Comparison of ENCODE assay signal across 18 cellular contexts in genomic region chr5:95988094-95988493, GRCh38.
"Had no signal": no experiment of that assay in that cellular context is flagged by ENCODE, and none has a peak within 500 bp of the region (broad histone marks: within the 10 kb centered on the region; RNA-seq: fewer than 3 reads in every experiment).

No MANE protein-coding gene starts in this region.

- DNase-seq: activated B cell treated with CpG ODN at 0.5 μM for 24 hours; activated CD4-positive, alpha-beta memory T cell treated with anti-CD3 and anti-CD28 coated beads, Interleukin-2, amount 10 ng/mL, durations not matched to agents 7 days and 5 days; activated CD4-positive, alpha-beta T cell treated with anti-CD3 and anti-CD28 coated beads for 48 hours; activated CD8-positive, alpha-beta memory T cell treated with anti-CD3 and anti-CD28 coated beads, Interleukin-2, amount 10 ng/mL, durations not matched to agents 7 days and 5 days; amniotic stem cell; erythroblast; foreskin melanocyte; left ventricle myocardium superior; mucosa of descending colon; naive B cell; ovary; spleen; stimulated activated naive B cell treated with anti-CD40 and anti-IgM and Interleukin-4, amounts not matched to agents 10 μg/mL and 1 μg/mL and 100 μg/mL, for 72 hours; SW 1271; T-helper 2 cell; thyroid gland had no signal

- H3K9me3 ChIP-seq: mucosa of descending colon, ovary, spleen, thyroid gland had no signal

- H3K4me3 ChIP-seq: mucosa of descending colon, ovary, spleen, thyroid gland had no signal

- H3K27me3 Mint-ChIP-seq: activated CD4-positive, alpha-beta memory T cell treated with anti-CD3 and anti-CD28 coated beads, Interleukin-2, amount 10 ng/mL, durations not matched to agents 7 days and 5 days; memory B cell; stimulated activated naive B cell treated with anti-CD40 and anti-IgM and Interleukin-4, amounts not matched to agents 10 μg/mL and 1 μg/mL and 100 μg/mL, for 72 hours had no signal

- H3K4me3 Mint-ChIP-seq: activated B cell treated with CpG ODN at 0.5 μM for 24 hours; activated CD4-positive, alpha-beta memory T cell treated with anti-CD3 and anti-CD28 coated beads, Interleukin-2, amount 10 ng/mL, durations not matched to agents 7 days and 5 days; activated CD8-positive, alpha-beta memory T cell treated with anti-CD3 and anti-CD28 coated beads, Interleukin-2, amount 10 ng/mL, durations not matched to agents 7 days and 5 days; activated naive CD8-positive, alpha-beta T cell; memory B cell; naive B cell; stimulated activated naive B cell treated with anti-CD40 and anti-IgM and Interleukin-4, amounts not matched to agents 10 μg/mL and 1 μg/mL and 100 μg/mL, for 72 hours had no signal

- H3K36me3 Mint-ChIP-seq: activated naive CD8-positive, alpha-beta T cell; memory B cell; naive B cell; stimulated activated naive B cell treated with anti-CD40 and anti-IgM and Interleukin-4, amounts not matched to agents 10 μg/mL and 1 μg/mL and 100 μg/mL, for 72 hours had no signal

- H3K4me1 ChIP-seq: spleen had no signal

- H3K4me1 Mint-ChIP-seq: activated B cell treated with CpG ODN at 0.5 μM for 24 hours; activated CD4-positive, alpha-beta memory T cell treated with anti-CD3 and anti-CD28 coated beads, Interleukin-2, amount 10 ng/mL, durations not matched to agents 7 days and 5 days; activated CD8-positive, alpha-beta memory T cell treated with anti-CD3 and anti-CD28 coated beads, Interleukin-2, amount 10 ng/mL, durations not matched to agents 7 days and 5 days; memory B cell; naive B cell; stimulated activated naive B cell treated with anti-CD40 and anti-IgM and Interleukin-4, amounts not matched to agents 10 μg/mL and 1 μg/mL and 100 μg/mL, for 72 hours had no signal

- H3K27ac Mint-ChIP-seq: activated B cell treated with CpG ODN at 0.5 μM for 24 hours; activated CD4-positive, alpha-beta memory T cell treated with anti-CD3 and anti-CD28 coated beads, Interleukin-2, amount 10 ng/mL, durations not matched to agents 7 days and 5 days; activated CD8-positive, alpha-beta memory T cell treated with anti-CD3 and anti-CD28 coated beads, Interleukin-2, amount 10 ng/mL, durations not matched to agents 7 days and 5 days; activated naive CD8-positive, alpha-beta T cell; memory B cell; stimulated activated naive B cell treated with anti-CD40 and anti-IgM and Interleukin-4, amounts not matched to agents 10 μg/mL and 1 μg/mL and 100 μg/mL, for 72 hours had no signal

- H3K36me3 ChIP-seq: ovary, spleen, thyroid gland had no signal

- H3K27me3 ChIP-seq: ovary, spleen, thyroid gland had no signal

- H3K9me3 Mint-ChIP-seq: activated B cell treated with CpG ODN at 0.5 μM for 24 hours; activated CD4-positive, alpha-beta memory T cell treated with anti-CD3 and anti-CD28 coated beads, Interleukin-2, amount 10 ng/mL, durations not matched to agents 7 days and 5 days; memory B cell; naive B cell; stimulated activated naive B cell treated with anti-CD40 and anti-IgM and Interleukin-4, amounts not matched to agents 10 μg/mL and 1 μg/mL and 100 μg/mL, for 72 hours had no signal

- ATAC-seq: activated CD8-positive, alpha-beta memory T cell treated with anti-CD3 and anti-CD28 coated beads, Interleukin-2, amount 10 ng/mL, durations not matched to agents 7 days and 5 days; mucosa of descending colon; stimulated activated naive B cell treated with anti-CD40 and anti-IgM and Interleukin-4, amounts not matched to agents 10 μg/mL and 1 μg/mL and 100 μg/mL, for 72 hours had no signal

- H3K27ac ChIP-seq: ovary, spleen, thyroid gland had no signal
